8 cellular contexts compared by ENCODE assay signal in genomic region chr16:49859139-49859947, GRCh38. TPM values are rescaled to one million over a fixed set of nuclear protein-coding genes. Genes with fewer than 3 reads are reported as not detected.
DNase-seq lines count a peak whose midpoint lies in the region; ATAC-seq and TF ChIP-seq lines count a peak whose summit lies in the region.

No MANE protein-coding gene starts in this region.

- no peaks in the 10 kb centered on the region for H3K36me3 ChIP-seq in Panc1 (ENCODE audit: control insufficient read depth, insufficient read depth, low read length)
- H3K36me3 ChIP-seq in neural progenitor cell = no peaks in the 10 kb centered on the region

- H3K4me3 Mint-ChIP-seq in neural progenitor cell = peak overlapping the region; percentile 75

- H3K27ac ChIP-seq in Panc1 (ENCODE audit: low read length) = no peak overlapping the region
- no peak overlapping the region for H3K27ac ChIP-seq in neural progenitor cell

- CTCF ChIA-PET in Panc1 (lab: Charles Lee) = interaction anchor here (0.9 kb wide), 1 partner anchor 17 kb away, joined by 4 read pairs; no protein-coding TSS in a partner anchor

- peak overlapping the region; percentile 88 for H3K27ac Mint-ChIP-seq in neural progenitor cell

- H3K9ac ChIP-seq in neural progenitor cell = no peak overlapping the region

- H3K4me1 Mint-ChIP-seq in neural progenitor cell = peaks cover 29% of the 10 kb centered on the region

- in situ Hi-C loops in Panc1 (cut with HindIII; ENCODE audit: low pct_unique_long_range_greater_than_20kb, low sequenced_read_pairs) = no loop called here

- peak overlapping the region; percentile 8 to 20; a peak in 2 of 4 replicates for H3K4me3 ChIP-seq in Panc1 (ENCODE audit: low read depth in 2 of 2, low read length in 2 of 2)
- H3K4me3 ChIP-seq in fibroblast of pulmonary artery (replicated peaks; ENCODE audit: low read depth, low read length) = peak overlapping the region; percentile 53
- peak overlapping the region; percentile 96 for H3K4me3 ChIP-seq in neural progenitor cell

- no TSS peak for BruUV-seq in Panc1 (replicated peaks; lab: Mats Ljungman, UMichigan)

- H3K9me3 ChIP-seq in Panc1 (ENCODE audit: control insufficient read depth, insufficient read depth, low read depth, low read length) (no peaks in the 10 kb centered on the region), neural progenitor cell (ENCODE audit: low read depth) (no peaks in the 10 kb centered on the region)

- H3K4me2 ChIP-seq in neural progenitor cell = peak overlapping the region; percentile 91

- peaks cover 41% of the 10 kb centered on the region for H3F3A ChIP-seq in neural progenitor cell (ENCODE audit: low read depth)

- H3K27me3 ChIP-seq in Panc1 (ENCODE audit: control insufficient read depth, insufficient read depth, low read length) (no peaks in the 10 kb centered on the region; the same call in 1 of the 2 replicates), neural progenitor cell (peaks cover 51% of the 10 kb centered on the region)

- H3K79me2 ChIP-seq in neural progenitor cell (ENCODE audit: low read depth) = peaks cover 25% of the 10 kb centered on the region

- peaks cover 2% of the 10 kb centered on the region for H4K20me1 ChIP-seq in neural progenitor cell (ENCODE audit: low read depth)

- H3K27me3 Mint-ChIP-seq in neural progenitor cell (ENCODE audit: insufficient read depth, low read depth) = peaks cover 11% of the 10 kb centered on the region

- DNase-seq in CD1c-positive myeloid dendritic cell (ENCODE audit: extremely low spot score) (peak; percentile 36), Panc1 (ENCODE audit: low read depth, low spot score) (no peak), fibroblast of pulmonary artery (ENCODE audit: low read depth) (peak; percentile 64), neural progenitor cell (ENCODE audit: low spot score) (no peak), NCI-H1092 treated with DMSO at 0.1 percent for 48 hours (lab: John Stamatoyannopoulos, UW) (no peak)

- H2AFZ ChIP-seq in neural progenitor cell (replicated peaks) = peak overlapping the region; percentile 41

- H3K36me3 Mint-ChIP-seq in neural progenitor cell = no peaks in the 10 kb centered on the region

- no peak for ATAC-seq in Panc1
- ATAC-seq in GM21390 (IDR thresholded peaks at IDR 0.05; ENCODE audit: unreplicated experiment) = no peak
- no peak for ATAC-seq in HG03095 (IDR thresholded peaks at IDR 0.05; ENCODE audit: unreplicated experiment)
- ATAC-seq in GM18520 (IDR thresholded peaks at IDR 0.05; ENCODE audit: unreplicated experiment) = no peak

- H3K9me3 Mint-ChIP-seq in neural progenitor cell = no peaks in the 10 kb centered on the region

- H3K4me1 ChIP-seq in Panc1 (ENCODE audit: control insufficient read depth, insufficient read depth, low read length) (no peaks in the 10 kb centered on the region), neural progenitor cell (peaks cover 18% of the 10 kb centered on the region)

- POLR2A ChIA-PET in Panc1 (lab: Charles Lee) = no interaction called here

- intact Hi-C loops in Panc1 (cut with micrococcal nuclease; ENCODE audit: unreplicated experiment) = no loop called here

- TF ChIP-seq CTCF in Panc1 (IDR thresholded peaks at IDR 0.05) (no peak), fibroblast of pulmonary artery (IDR thresholded peaks at IDR 0.05; ENCODE audit: low read length, missing control alignments) (no peak), neural progenitor cell (IDR thresholded peaks at IDR 0.05) (no peak)

RNA-seq across cellular contexts. Expression of gene ZNF423, which starts 3.4 kb away (rescaled TPM):
- total RNA-seq in Panc1 (2021; ENCODE audit: unreplicated experiment) (0.49 TPM), neural progenitor cell (ENCODE audit: low replicate concordance) (21.9 and 42.3 TPM in 2 replicates)
- 0.10 TPM for polyA plus RNA-seq in Panc1 (2012; ENCODE audit: insufficient read length)

Comparison
In these comparisons a context has a peak if more than half of its experiments do, and no peak if none do; other contexts are left out.
1. DNase-seq: peak in CD1c-positive myeloid dendritic cell (single experiment) and fibroblast of pulmonary artery (single experiment); none in Panc1 (single experiment), neural progenitor cell (single experiment) and NCI-H1092 treated with DMSO at 0.1 percent for 48 hours (single experiment).
2. H3K4me3 ChIP-seq: peak in every context shown above with its lines; median percentile 96 in neural progenitor cell; 53 in fibroblast of pulmonary artery; 14 in Panc1.
3. RNA of gene ZNF423, which starts 3.4 kb away (total RNA-seq): 21.9 to 42.3 TPM in neural progenitor cell; 0.49 TPM in Panc1 (single experiment); every median in the first group is over 10 times any median in the second.